19 cellular contexts compared by ENCODE assay signal in the genomic region with DNA sequence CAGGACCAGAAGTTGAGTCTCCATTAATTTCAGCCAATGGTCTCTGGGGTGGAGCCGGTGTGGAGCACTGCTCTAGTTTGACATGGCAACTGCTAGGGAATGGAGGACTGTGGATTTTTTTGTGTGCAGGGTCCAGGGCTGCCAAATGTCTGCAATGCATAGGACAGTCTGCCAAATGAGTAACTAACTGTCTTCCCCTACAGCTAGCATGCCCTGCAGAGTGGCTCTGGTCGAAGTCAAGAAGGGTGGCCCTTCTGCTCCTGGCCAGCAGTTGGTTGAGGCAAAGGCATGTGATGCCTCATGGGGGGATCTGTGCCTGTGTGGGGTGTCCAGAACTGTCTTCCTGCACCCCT.
"Had no signal": no experiment of that assay in that cellular context is flagged by ENCODE, and none has a peak within 500 bp of the region (broad histone marks: within the 10 kb centered on the region; RNA-seq: fewer than 3 reads in every experiment).

No MANE protein-coding gene starts in this region.

- H3K36me3 ChIP-seq: prostate gland, right atrium auricular region had no signal

- H3K4me3 ChIP-seq: coronary artery, esophagus muscularis mucosa, lung, prostate gland, right atrium auricular region, smooth muscle cell, testis, tibial artery, upper lobe of left lung had no signal

- H3K27me3 ChIP-seq: esophagus muscularis mucosa, right atrium auricular region, testis, tibial artery, upper lobe of left lung had no signal

- DNase-seq: dermis blood vessel endothelial cell; effector memory CD4-positive, alpha-beta T cell; head of caudate nucleus; kidney; natural killer cell; stimulated activated CD4-positive, alpha-beta T cell treated with anti-CD3 and anti-CD28 coated beads, Interleukin-12 subunit alpha, Interleukin-12 subunit beta, amount 100 ng/mL, for 4 hours; stimulated activated CD4-positive, alpha-beta T cell treated with anti-CD3 and anti-CD28 coated beads, Interleukin-1b, Interleukin-23, amount 100 ng/mL, for 48 hours; stimulated activated CD4-positive, alpha-beta T cell treated with anti-CD3 and anti-CD28 coated beads, Interleukin-4, amount 100 ng/mL, for 24 hours; stimulated activated naive CD8-positive, alpha-beta T cell treated with anti-CD3 and anti-CD28 coated beads, Interleukin-15, Interleukin-2, amounts not matched to agents 100 U/mL and 50 U/mL, for 24 hours; substantia nigra; testis; tibial artery; upper lobe of left lung had no signal

- H3K4me2 ChIP-seq: smooth muscle cell had no signal

- H3K27ac ChIP-seq: coronary artery, prostate gland, right atrium auricular region, testis, tibial artery, upper lobe of left lung had no signal

- H3K9me3 ChIP-seq: esophagus muscularis mucosa, prostate gland, right atrium auricular region, testis, tibial artery, upper lobe of left lung had no signal
